20 cellular contexts compared by ENCODE assay signal in genomic region chr15:94522125-94522524, GRCh38.
A peak's percentile ranks its signal among the peaks of the same experiment; 100 is the strongest.
DNase-seq lines count a peak whose midpoint lies in the region; ATAC-seq, FAIRE-seq and TF ChIP-seq lines count a peak whose summit lies in the region.
"Had no signal": no experiment of that assay in that cellular context is flagged by ENCODE, and none has a peak within 500 bp of the region (broad histone marks: within the 10 kb centered on the region; RNA-seq: fewer than 3 reads in every experiment).

No MANE protein-coding gene starts in this region.

- no peak overlapping the region for H3K4me3 ChIP-seq in GM23338
- no peak overlapping the region for H3K4me3 ChIP-seq in H1 (ENCODE audit: extremely low read depth in 1 of 4, insufficient read depth in 2 of 4, low read depth in 3 of 4, low read length in 4 of 4)
- H3K4me3 ChIP-seq: GM23248, HAP-1 had no signal

- H3K36me3 ChIP-seq in GM23338 (ENCODE audit: insufficient read depth), result no peaks in the 10 kb centered on the region
- no peaks in the 10 kb centered on the region for H3K36me3 ChIP-seq in H1 (ENCODE audit: control insufficient read depth in 2 of 4, insufficient read depth in 4 of 4, low read length in 3 of 4)
- H3K36me3 ChIP-seq: HAP-1 had no signal

- CTCF ChIA-PET in H1 (lab: Charles Lee; ENCODE audit: partially characterized antibody), result interaction anchor here (0.6 to 1.3 kb wide), 3 partner anchors 17 to 48 kb away, joined by 3 read pairs; no protein-coding TSS in a partner anchor

- H3K14ac ChIP-seq in H1 (ENCODE audit: insufficient read length), result no peak overlapping the region

- no peak overlapping the region for H2BK20ac ChIP-seq in H1 (ENCODE audit: low read length)

- H3K4me1 ChIP-seq in GM23338 (ENCODE audit: insufficient read depth) (peaks cover 18% of the 10 kb centered on the region; the same call in 1 of the 2 replicates), H1 (replicated peaks in 1 of 4; ENCODE audit: control insufficient read depth in 3 of 4, insufficient read depth in 4 of 4, low read length in 3 of 4) (peaks cover 0 to 4% (median 0%) of the 10 kb centered on the region in 4 experiments; a peak in 1 of 7 replicates)
- H3K4me1 ChIP-seq: HAP-1 had no signal

- H3K23me2 ChIP-seq in H1 (ENCODE audit: low read depth, low read length), result no peaks in the 10 kb centered on the region

- H3K36me3 Mint-ChIP-seq in GM23338 (ENCODE audit: low read depth), result no peaks in the 10 kb centered on the region
- H3K36me3 Mint-ChIP-seq: CD4-positive, alpha-beta memory T cell had no signal

- H4K8ac ChIP-seq in H1 (ENCODE audit: extremely low read depth, insufficient read depth, low read length), result no peak overlapping the region

- 88% methylated on average over 3 of the region's 3 CpGs; no CpG with 5 or more reads in 1 of the 2 experiments for WGBS in H1 (ENCODE audit: extremely low coverage in 1 of 2, insufficient coverage in 1 of 2, insufficient read length in 1 of 2, insufficient replicate concordance in 2 of 2, low coverage in 1 of 2, low lambda C conversion rate in 2 of 2, missing lambda C conversion rate in 1 of 2), 2 experiments

- no peak overlapping the region for H3K4me3 Mint-ChIP-seq in GM23338
- H3K4me3 Mint-ChIP-seq: CD4-positive, alpha-beta memory T cell; HFFc6 had no signal

- H3K79me2 ChIP-seq in GM23338 (replicated peaks; ENCODE audit: insufficient read depth) (no peaks in the 10 kb centered on the region), H1 (ENCODE audit: control insufficient read depth in 1 of 2, insufficient read depth in 2 of 2, low read length in 2 of 2) (no peaks in the 10 kb centered on the region)

- H4K91ac ChIP-seq in H1 (replicated peaks; ENCODE audit: insufficient read length, low read length), result no peak overlapping the region

- no peaks in the 10 kb centered on the region for H3K9me3 Mint-ChIP-seq in GM23338

- TF ChIP-seq RAD21 in H1 (IDR thresholded peaks at IDR 0.05 in 1 of 2, conservative IDR thresholded peaks at IDR 0.05 in 1 of 2; ENCODE audit: low read depth in 2 of 2, low read length in 2 of 2), result no peak

- no peak overlapping the region for H3K4me2 ChIP-seq in GM23338
- H3K4me2 ChIP-seq in H1 (ENCODE audit: insufficient read depth in 1 of 2, low read depth in 2 of 2, low read length in 2 of 2), result no peak overlapping the region

- no peak for TF ChIP-seq EP300 in H1 (IDR thresholded peaks at IDR 0.05; ENCODE audit: borderline replicate concordance in 1 of 2, low read depth in 2 of 2, low read length in 2 of 2)

- no peak overlapping the region for H2BK120ac ChIP-seq in H1 (replicated peaks; ENCODE audit: low read depth, low read length)

- no peaks in the 10 kb centered on the region for H4K20me1 ChIP-seq in GM23338 (replicated peaks; ENCODE audit: insufficient read depth)
- no peaks in the 10 kb centered on the region for H4K20me1 ChIP-seq in H1 (replicated peaks in 1 of 2; ENCODE audit: control insufficient read depth in 1 of 2, insufficient read depth in 2 of 2, low read length in 2 of 2)

- H3K23ac ChIP-seq in H1 (ENCODE audit: insufficient read length), result no peak overlapping the region

- peak; percentile 54 for ATAC-seq in GM23338
- ATAC-seq in esophagus mucosa, result peak; percentile 92

- H2AK5ac ChIP-seq in H1 (ENCODE audit: low read depth, low read length), result no peak overlapping the region

- H3K27me3 ChIP-seq in GM23338 (ENCODE audit: insufficient read depth) (no peaks in the 10 kb centered on the region), H1 (replicated peaks in 1 of 4; ENCODE audit: control insufficient read depth in 3 of 4, extremely low read depth in 1 of 4, insufficient read depth in 3 of 4, low read length in 3 of 4) (no peaks in the 10 kb centered on the region)

- H2BK12ac ChIP-seq in H1 (ENCODE audit: low read depth, low read length), result no peak overlapping the region

- TF ChIP-seq POLR2A in H1 (IDR thresholded peaks at IDR 0.05; ENCODE audit: control extremely low read depth in 1 of 2, low read depth in 2 of 2, low read length in 2 of 2), result no peak

- H3K27ac ChIP-seq in GM23338 (ENCODE audit: low read depth), result no peak overlapping the region
- no peak overlapping the region for H3K27ac ChIP-seq in H1 (ENCODE audit: low read depth, low read length)
- H3K27ac ChIP-seq: GM23248 had no signal

- POLR2A ChIA-PET in H1 (lab: Charles Lee; ENCODE audit: partially characterized antibody), result no interaction called here

- no peak overlapping the region for H4K5ac ChIP-seq in H1 (ENCODE audit: insufficient read length, low read depth, low read length)

- no peak overlapping the region for H2AFZ ChIP-seq in GM23338
- H2AFZ ChIP-seq in H1 (ENCODE audit: low read length), result no peak overlapping the region
- H2AFZ ChIP-seq: GM23248 had no signal

- peaks cover 8% of the 10 kb centered on the region for H3K9me2 ChIP-seq in GM23338 (ENCODE audit: insufficient read depth)

- no peaks in the 10 kb centered on the region for H3K9me3 ChIP-seq in H1 (ENCODE audit: insufficient read depth in 2 of 2, low read depth in 1 of 2, low read length in 1 of 2)
- H3K9me3 ChIP-seq: HAP-1 had no signal

- FAIRE-seq in H1 (lab: Jason Lieb, UNC), result no peak
- FAIRE-seq: G401.6, GM12892, H54 had no signal

- no peak for TF ChIP-seq CTCF in GM23338 (conservative IDR thresholded peaks at IDR 0.05; ENCODE audit: low read depth in 2 of 2)
- no peak for TF ChIP-seq CTCF in H1 (IDR thresholded peaks at IDR 0.05; ENCODE audit: control extremely low read depth in 1 of 3, insufficient read depth in 1 of 3, low read depth in 1 of 3, low read length in 3 of 3)

- peaks cover 18% of the 10 kb centered on the region for H3K4me1 Mint-ChIP-seq in GM23338
- H3K4me1 Mint-ChIP-seq: CD4-positive, alpha-beta memory T cell had no signal

- no peak overlapping the region for H3K56ac ChIP-seq in H1 (replicated peaks; ENCODE audit: insufficient read length, low read depth, low read length)

- H3K27ac Mint-ChIP-seq in GM23338, result no peak overlapping the region
- H3K27ac Mint-ChIP-seq: CD4-positive, alpha-beta memory T cell; HFFc6 had no signal

- H3K27me3 Mint-ChIP-seq in GM23338 (ENCODE audit: insufficient read depth, low read depth, poor library complexity), result no peaks in the 10 kb centered on the region

- H3K9ac ChIP-seq in H1 (replicated peaks in 1 of 4; ENCODE audit: extremely low read depth in 1 of 4, low read depth in 3 of 4, low read length in 3 of 4), result no peak overlapping the region
- H3K9ac ChIP-seq: GM23248 had no signal

- no peak overlapping the region for H3K4ac ChIP-seq in H1 (replicated peaks; ENCODE audit: insufficient read length, low read depth, low read length)

- H2BK15ac ChIP-seq in H1 (ENCODE audit: low read length), result 0 out of 2 replicates have a peak overlapping the region, but pooled peaks have one; percentile 23

- DNase-seq in GM23338 (ENCODE audit: low spot score) (peak; percentile 19), H1 (ENCODE audit: low read depth in 1 of 2, low spot score in 2 of 2) (no peak), T-helper 2 cell (no peak), HPDE6-E6E7 (ENCODE audit: extremely low spot score) (no peak), NCI-H2081 (lab: John Stamatoyannopoulos, UW) (no peak)
- no peak for DNase-seq in activated naive CD4-positive, alpha-beta T cell (lab: John Stamatoyannopoulos, UW)
- DNase-seq: 8988T; C1 segment of cervical spinal cord; Calu3; CD4-positive, alpha-beta memory T cell; COR-L47; DMS53; DMS79 treated with DMSO at 0.1 percent for 48 hours; GM23248; HFFc6 had no signal

- no peak overlapping the region for H2BK5ac ChIP-seq in H1 (ENCODE audit: low read depth, low read length)

- H3K79me1 ChIP-seq in H1 (ENCODE audit: low read depth, low read length), result no peaks in the 10 kb centered on the region

- no peak overlapping the region for H3K18ac ChIP-seq in H1 (ENCODE audit: extremely low read depth, low read length)

- H3F3A ChIP-seq in GM23338 (replicated peaks; ENCODE audit: low read depth), result no peaks in the 10 kb centered on the region; the same call in 1 of the 2 replicates

TF ChIP-seq in GM23338, 12 proteins besides CTCF, POLR2A, EP300 and RAD21 (continues in another document):
- TF ChIP-seq POLR2AphosphoS5 (IDR thresholded peaks at IDR 0.05; ENCODE audit: low read depth) (no peak), JUNB (IDR thresholded peaks at IDR 0.05; ENCODE audit: unreplicated experiment) (no peak), EZH2phosphoT487 (IDR thresholded peaks at IDR 0.05; ENCODE audit: unreplicated experiment) (no peak)
- TF ChIP-seq, protein P1, sequence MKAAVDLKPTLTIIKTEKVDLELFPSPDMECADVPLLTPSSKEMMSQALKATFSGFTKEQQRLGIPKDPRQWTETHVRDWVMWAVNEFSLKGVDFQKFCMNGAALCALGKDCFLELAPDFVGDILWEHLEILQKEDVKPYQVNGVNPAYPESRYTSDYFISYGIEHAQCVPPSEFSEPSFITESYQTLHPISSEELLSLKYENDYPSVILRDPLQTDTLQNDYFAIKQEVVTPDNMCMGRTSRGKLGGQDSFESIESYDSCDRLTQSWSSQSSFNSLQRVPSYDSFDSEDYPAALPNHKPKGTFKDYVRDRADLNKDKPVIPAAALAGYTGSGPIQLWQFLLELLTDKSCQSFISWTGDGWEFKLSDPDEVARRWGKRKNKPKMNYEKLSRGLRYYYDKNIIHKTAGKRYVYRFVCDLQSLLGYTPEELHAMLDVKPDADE (IDR thresholded peaks at IDR 0.05), result no peak

TF ChIP-seq in H1, 55 proteins besides CTCF, POLR2A, EP300 and RAD21:
- TF ChIP-seq ATF2 (IDR thresholded peaks at IDR 0.05; ENCODE audit: low read length) (no peak), SP4 (IDR thresholded peaks at IDR 0.05; ENCODE audit: low read length) (no peak), TBP (IDR thresholded peaks at IDR 0.05; ENCODE audit: low read depth, low read length) (no peak), EGR1 (IDR thresholded peaks at IDR 0.05; ENCODE audit: borderline replicate concordance, low read depth, low read length) (no peak), SP1 (IDR thresholded peaks at IDR 0.05; ENCODE audit: low read depth, low read length) (peak; percentile 35; the same call in 1 of the 2 replicates), KDM1A (IDR thresholded peaks at IDR 0.05; ENCODE audit: borderline replicate concordance, low read length) (no peak)
TF ChIP-seq in H1: peak in this region for 1.
